ENCODE assay signal across 10 cellular contexts in the genomic region with DNA sequence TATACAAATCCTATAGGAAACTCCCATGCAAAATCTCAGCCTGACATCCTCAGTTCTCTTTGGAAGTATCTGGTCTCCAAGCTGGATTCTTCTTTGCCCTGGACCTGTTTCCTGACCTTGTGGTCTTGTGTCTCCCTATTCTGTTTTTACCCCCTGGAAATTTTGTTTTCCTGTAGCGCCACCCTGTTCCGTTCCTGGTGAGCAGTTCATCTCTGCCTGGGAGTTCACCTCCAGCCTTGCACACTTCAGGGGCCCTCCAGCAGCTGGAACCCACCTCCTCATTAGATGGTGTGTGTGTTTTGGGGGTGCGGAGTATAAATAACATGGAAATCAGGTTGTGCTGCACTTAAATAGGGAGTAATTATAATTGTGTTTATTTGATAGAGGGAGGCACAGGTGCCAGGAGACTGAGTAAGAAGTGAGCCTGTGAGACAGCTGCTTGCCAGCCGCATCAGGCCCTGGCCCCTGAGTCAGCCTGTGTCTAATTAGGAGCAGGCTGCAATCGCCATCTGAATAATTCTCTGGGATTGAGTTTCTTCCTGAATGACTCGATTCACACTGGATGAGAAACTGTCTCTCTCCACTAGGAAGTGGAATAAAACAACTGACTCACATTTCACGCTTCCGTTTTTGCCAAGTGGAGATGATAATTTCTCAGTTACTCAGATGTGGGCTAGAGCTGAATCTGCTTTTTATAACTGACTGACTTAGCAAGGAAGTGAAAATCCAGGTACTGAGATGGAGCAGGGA.
DNase-seq lines count a peak whose midpoint lies in the region; ATAC-seq and TF ChIP-seq lines count a peak whose summit lies in the region.
"Had no signal": no experiment of that assay in that cellular context is flagged by ENCODE, and none has a peak within 500 bp of the region (broad histone marks: within the 10 kb centered on the region; RNA-seq: fewer than 3 reads in every experiment).

No MANE protein-coding gene starts in this region.

- TF ChIP-seq POLR2A in breast epithelium (IDR thresholded peaks at IDR 0.05) (no peak), vagina (IDR thresholded peaks at IDR 0.05) (no peak)

- H3K9me3 ChIP-seq in breast epithelium (no peaks in the 10 kb centered on the region), vagina (no peaks in the 10 kb centered on the region)

- H3K27ac ChIP-seq in breast epithelium (no peak overlapping the region), vagina (peak overlapping the region; percentile 4)

- no peak for TF ChIP-seq CTCF in MCF 10A (IDR thresholded peaks at IDR 0.05; ENCODE audit: unreplicated experiment)
- no peak for TF ChIP-seq CTCF in breast epithelium (IDR thresholded peaks at IDR 0.05)
- TF ChIP-seq CTCF in vagina (IDR thresholded peaks at IDR 0.05), result no peak

- H3K27me3 Mint-ChIP-seq in MCF 10A (ENCODE audit: insufficient read depth, unreplicated experiment), result no peaks in the 10 kb centered on the region

- H3K4me3 Mint-ChIP-seq in MCF 10A (ENCODE audit: unreplicated experiment), result no peak overlapping the region

- DNase-seq in MCF 10A (ENCODE audit: unreplicated experiment) (peak; percentile 86), breast epithelium (ENCODE audit: low spot score in 2 of 2) (no peak), SW 1271 (lab: John Stamatoyannopoulos, UW) (peak; percentile 64 to 83), hepatic stellate cell (ENCODE audit: low spot score) (peak; percentile 19), vagina (ENCODE audit: extremely low spot score in 2 of 2) (no peak)
- DNase-seq: effector memory CD4-positive, alpha-beta T cell; T-helper 2 cell had no signal

- no TSS peak for BruUV-seq in MCF 10A (replicated peaks; lab: Mats Ljungman, UMichigan)

- H3K27ac Mint-ChIP-seq in MCF 10A (ENCODE audit: low read depth, unreplicated experiment), result peak overlapping the region; percentile 90

- no peak for ATAC-seq in GM19397 (IDR thresholded peaks at IDR 0.05; ENCODE audit: unreplicated experiment)
- no peak for ATAC-seq in GM18502 (IDR thresholded peaks at IDR 0.05; ENCODE audit: poor library complexity, unreplicated experiment)
- ATAC-seq in GM21825 (IDR thresholded peaks at IDR 0.05; ENCODE audit: unreplicated experiment), result no peak

- no peak overlapping the region for H3K4me3 ChIP-seq in breast epithelium
- no peak overlapping the region for H3K4me3 ChIP-seq in vagina

- no peaks in the 10 kb centered on the region for H3K9me3 Mint-ChIP-seq in MCF 10A (ENCODE audit: unreplicated experiment)

- H3K4me1 ChIP-seq in breast epithelium (no peaks in the 10 kb centered on the region), vagina (peaks cover 15% of the 10 kb centered on the region)

- POLR2A ChIA-PET in MCF 10A (lab: Yijun Ruan, JAX), result interaction anchor here (0.5 to 3.9 kb wide), 8 partner anchors 10 to 362 kb away, joined by 3 to 48 read pairs (median 4); no protein-coding TSS in a partner anchor

- CTCF ChIA-PET in MCF 10A (lab: Yijun Ruan, JAX), result interaction anchor here (0.6 to 0.8 kb wide), 2 partner anchors 44 to 1306 kb away, joined by 3 to 6 read pairs; no protein-coding TSS in a partner anchor

- H3K27me3 ChIP-seq in breast epithelium (no peaks in the 10 kb centered on the region), vagina (no peaks in the 10 kb centered on the region)

- intact Hi-C loops in MCF 10A (cut with micrococcal nuclease), result loop anchor here (1.0 kb wide), 1 partner anchor 11 kb away; no protein-coding TSS in a partner anchor
- intact Hi-C loops in breast epithelium (cut with DNase I; ENCODE audit: low total_unique reads), result no loop called here
- intact Hi-C loops in vagina (cut with DNase I), result no loop called here

- peaks cover 19% of the 10 kb centered on the region for H3K4me1 Mint-ChIP-seq in MCF 10A (ENCODE audit: insufficient read depth, unreplicated experiment)

- no peaks in the 10 kb centered on the region for H3K36me3 Mint-ChIP-seq in MCF 10A (ENCODE audit: insufficient read depth, unreplicated experiment)

- H3K36me3 ChIP-seq in breast epithelium, result no peaks in the 10 kb centered on the region
- H3K36me3 ChIP-seq in vagina, result no peaks in the 10 kb centered on the region

Comparison
In these comparisons a context has a peak if more than half of its experiments do, and no peak if none do; other contexts are left out.
1. DNase-seq: peak in MCF 10A (single experiment), SW 1271 (2 of 2) and hepatic stellate cell (single experiment); none in breast epithelium (0 of 2) and vagina (0 of 2).